8 cellular contexts compared by ENCODE assay signal in the genomic region with DNA sequence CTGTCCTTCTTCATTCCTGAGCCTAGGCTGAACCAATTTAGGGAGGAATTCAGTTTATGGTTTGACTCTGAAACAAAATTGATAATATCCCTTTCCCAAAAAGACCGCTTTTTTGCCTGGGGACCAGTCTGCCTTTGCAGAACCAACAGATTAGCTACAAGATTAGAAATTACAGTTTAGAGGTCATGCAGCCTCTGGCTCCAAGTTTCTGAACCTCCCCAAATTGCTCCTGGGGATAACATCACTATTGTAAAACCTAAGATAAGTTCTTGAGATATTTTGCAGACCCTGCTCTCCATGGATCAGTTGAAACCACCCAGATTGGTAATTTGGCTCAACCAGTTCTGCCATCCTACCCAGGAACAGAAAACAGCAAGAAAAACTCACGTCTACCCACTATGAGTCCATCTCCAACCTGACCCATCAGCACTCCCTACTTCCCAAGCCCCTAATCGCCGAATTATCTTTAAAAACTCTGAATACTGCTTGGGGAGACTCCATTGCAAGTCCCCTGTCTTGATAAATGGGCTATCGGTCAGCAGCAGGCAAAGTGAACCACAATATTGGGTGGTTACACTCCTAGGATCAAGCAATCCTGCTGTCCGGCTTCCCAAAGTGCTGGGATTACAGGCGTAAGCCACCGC. TPM values are rescaled to one million over a fixed set of nuclear protein-coding genes. Genes with fewer than 3 reads are reported as not detected.
DNase-seq lines count a peak whose midpoint lies in the region; ATAC-seq, FAIRE-seq and TF ChIP-seq lines count a peak whose summit lies in the region.

No MANE protein-coding gene starts in this region.

- TF ChIP-seq POLR2A in HepG2 (IDR thresholded peaks at IDR 0.05; ENCODE audit: insufficient read depth in 1 of 2, low read depth in 2 of 2, low read length in 2 of 2), result no peak
- TF ChIP-seq POLR2A in upper lobe of left lung (IDR thresholded peaks at IDR 0.05), result no peak

- peak overlapping the region; percentile 67 for H3K4me2 ChIP-seq in HepG2 (ENCODE audit: low read depth, low read length)

- H3K4me3 ChIP-seq in A673 (ENCODE audit: low read depth, low read length, poor library complexity, severe bottlenecking) (peak overlapping the region; percentile 67), astrocyte of the cerebellum (ENCODE audit: low read depth, low read length) (peak overlapping the region; percentile 67), HepG2 (replicated peaks in 1 of 3; ENCODE audit: insufficient read depth in 1 of 3, low read depth in 2 of 3, low read length in 3 of 3) (peak overlapping the region; percentile 9 to 48 (median 48); a peak in 5 of 6 replicates), upper lobe of left lung (peak overlapping the region; percentile 40 to 74 (median 65))

- intact Hi-C loops in A673 (cut with micrococcal nuclease; ENCODE audit: unreplicated experiment) (loop anchor here (5.0 kb wide), 1 partner anchor 158 kb away; no protein-coding TSS in a partner anchor), HepG2 (cut with micrococcal nuclease; ENCODE audit: unreplicated experiment) (no loop called here)

- H3K27ac ChIP-seq in A673 (ENCODE audit: low read depth, low read length, poor library complexity, severe bottlenecking) (peak overlapping the region; percentile 86), HepG2 (ENCODE audit: extremely low read length, insufficient read depth, low read length) (peak overlapping the region; percentile 89), upper lobe of left lung (peak overlapping the region; percentile 78 to 96 (median 84))

- H3K27me3 ChIP-seq in A673 (replicated peaks; ENCODE audit: insufficient read depth, low read depth, low read length, poor library complexity) (no peaks in the 10 kb centered on the region), HepG2 (ENCODE audit: control insufficient read depth in 1 of 2, insufficient read depth in 2 of 2, low read length in 2 of 2) (no peaks in the 10 kb centered on the region; a peak in 1 of 5 replicates), upper lobe of left lung (no peaks in the 10 kb centered on the region)

- FAIRE-seq in HepG2 (lab: Jason Lieb, UNC), result no peak

- POLR2A ChIA-PET in A673 (lab: Charles Lee; ENCODE audit: low non-redundant PET) (interaction anchor here (0.6 to 0.8 kb wide), 4 partner anchors 18 to 1306 kb away, joined by 3 to 9 read pairs (median 5); no protein-coding TSS in a partner anchor), HepG2 (lab: Yijun Ruan, JAX) (interaction anchor here (0.7 to 3.9 kb wide), 18 partner anchors 8 to 520 kb away, joined by 3 to 54 read pairs (median 5); partner anchors contain the start of genes ACADM and MSH4)

- in situ Hi-C loops in astrocyte of the cerebellum (cut with HindIII; ENCODE audit: low sequenced_read_pairs) (no loop called here), HepG2 (cut with HindIII; ENCODE audit: extremely low pct_ligation_motif_present, low pct_unique_long_range_greater_than_20kb) (loop anchor here (5.0 kb wide), 1 partner anchor 58 kb away; no protein-coding TSS in a partner anchor)

- 45% methylated on average over 8 of the region's 8 CpGs for WGBS in HepG2 (ENCODE audit: low lambda C conversion rate)
- WGBS in upper lobe of left lung, 2 donors, result 12 to 16% methylated on average over 8 of the region's 8 CpGs

- no peaks in the 10 kb centered on the region for H3K9me3 ChIP-seq in A673 (ENCODE audit: low read depth, low read length, poor library complexity, severe bottlenecking)
- no peaks in the 10 kb centered on the region for H3K9me3 ChIP-seq in HepG2 (ENCODE audit: low read length)
- no peaks in the 10 kb centered on the region for H3K9me3 ChIP-seq in upper lobe of left lung

- ATAC-seq in GM19328 (IDR thresholded peaks at IDR 0.05; ENCODE audit: unreplicated experiment), result peak; percentile 12
- ATAC-seq in HG03342 (IDR thresholded peaks at IDR 0.05; ENCODE audit: unreplicated experiment), result peak; percentile 10
- ATAC-seq in HepG2, result no peak
- ATAC-seq in upper lobe of left lung (ENCODE audit: low FRiP score in 2 of 2), result peak; percentile 21 to 60

- no peak for TF ChIP-seq RAD21 in HepG2 (CRISPR knock-in tag; IDR thresholded peaks at IDR 0.05)

- H3K36me3 ChIP-seq in A673 (ENCODE audit: insufficient read depth, low read length, poor library complexity, severe bottlenecking) (peaks cover 32% of the 10 kb centered on the region), HepG2 (replicated peaks in 1 of 2; ENCODE audit: control insufficient read depth in 1 of 2, insufficient read depth in 2 of 2, low read length in 2 of 2) (peaks cover under 1 to 12% of the 10 kb centered on the region in 2 experiments; a peak in 3 of 5 replicates), upper lobe of left lung (peaks cover 0 to 12% (median 5%) of the 10 kb centered on the region in 4 donors)

- peak overlapping the region; percentile 91 for H2AFZ ChIP-seq in HepG2 (ENCODE audit: low read length)

- H4K20me1 ChIP-seq in HepG2 (ENCODE audit: insufficient read depth, low read length), result peaks cover 35% of the 10 kb centered on the region

- CTCF ChIA-PET in A673 (lab: Charles Lee) (interaction anchor here (1.0 kb wide), 1 partner anchor 439 kb away, joined by 3 read pairs; no protein-coding TSS in a partner anchor), HepG2 (lab: Yijun Ruan, JAX; ENCODE audit: low intra/inter-chr PET ratio, low total read pairs) (no interaction called here)

- TF ChIP-seq EP300 in HepG2 (IDR thresholded peaks at IDR 0.05; ENCODE audit: low read depth in 2 of 2, low read length in 2 of 2) (no peak), HepG2 (CRISPR knock-in tag; IDR thresholded peaks at IDR 0.05; ENCODE audit: borderline replicate concordance) (no peak), upper lobe of left lung (IDR thresholded peaks at IDR 0.05) (no peak)

- peaks cover 47% of the 10 kb centered on the region for H3K79me2 ChIP-seq in HepG2 (ENCODE audit: insufficient read depth, low read length)

- H3K4me1 ChIP-seq in A673 (ENCODE audit: insufficient read depth, low read length, poor library complexity, severe bottlenecking), result peaks cover 9% of the 10 kb centered on the region
- H3K4me1 ChIP-seq in HepG2 (ENCODE audit: insufficient read depth, low read length), result peaks cover 27% of the 10 kb centered on the region
- H3K4me1 ChIP-seq in upper lobe of left lung, result peaks cover 22 to 48% (median 40%) of the 10 kb centered on the region in 4 donors

- TF ChIP-seq CTCF in A673 (conservative IDR thresholded peaks at IDR 0.05; ENCODE audit: low read depth, low read length), result no peak
- no peak for TF ChIP-seq CTCF in astrocyte of the cerebellum (IDR thresholded peaks at IDR 0.05; ENCODE audit: low read depth, low read length, missing control alignments)
- no peak for TF ChIP-seq CTCF in HepG2 (CRISPR knock-in tag; IDR thresholded peaks at IDR 0.05)
- no peak for TF ChIP-seq CTCF in upper lobe of left lung (IDR thresholded peaks at IDR 0.05)

- DNase-seq in A673 (ENCODE audit: low spot score) (no peak), astrocyte of the cerebellum (ENCODE audit: low read depth) (no peak), HepG2 (ENCODE audit: low spot score) (no peak), upper lobe of left lung (no peak), ureter (ENCODE audit: low spot score) (no peak), NCI-H2029 treated with DMSO at 0.1 percent for 48 hours (lab: John Stamatoyannopoulos, UW) (no peak)

- BruUV-seq in A673 (replicated peaks; lab: Mats Ljungman, UMichigan) (TSS peak; percentile 99), HepG2 (replicated peaks; lab: Mats Ljungman, UMichigan) (TSS peak; percentile 100)

- peak overlapping the region; percentile 95 for H3K9ac ChIP-seq in HepG2 (ENCODE audit: insufficient read depth, low read depth, low read length)

RNA-seq across cellular contexts. Expression of gene RABGGTB, which starts 0.6 kb away (rescaled TPM):
- total RNA-seq in A673 (2021) (140 and 171 TPM in 2 replicates), HepG2 (2016; rRNA removed; fragmentation: Illumina TruSeq; extraction: Trizol) (269 and 290 TPM in 2 replicates), upper lobe of left lung (10 to 100 TPM; 45.5 to 98.3 (median 60.6) TPM), ureter (87.5 TPM)
- 150 and 165 TPM in 2 replicates for total RNA-seq in HepG2 (2016; cell fraction: cytosol; rRNA removed; fragmentation: Illumina TruSeq; extraction: Trizol; ENCODE audit: low read depth)
- total RNA-seq in HepG2 (2016; cell fraction: insoluble cytoplasmic fraction; rRNA removed; fragmentation: Illumina TruSeq; extraction: Trizol), result 267 and 299 TPM in 2 replicates
- 228 and 296 TPM in 2 replicates for total RNA-seq in HepG2 (2016; cell fraction: membrane; rRNA removed; fragmentation: Illumina TruSeq; extraction: Trizol)
- 387 and 419 TPM in 2 replicates for total RNA-seq in HepG2 (2016; cell fraction: nucleus; rRNA removed; fragmentation: Illumina TruSeq; extraction: Trizol)
- 143 and 185 TPM in 2 replicates for polyA plus RNA-seq in HepG2 (2011; rRNA removed)
- 47.2 and 79.1 TPM in 2 replicates for polyA plus RNA-seq in HepG2 (2011; cell fraction: cytosol; rRNA removed)
- 159 and 212 TPM in 2 replicates for polyA plus RNA-seq in HepG2 (2011; cell fraction: nucleus; rRNA removed)
- polyA plus RNA-seq in HepG2 (2012), result 171 and 217 TPM in 2 replicates
- 48.5 and 55.9 TPM in 2 replicates for polyA plus RNA-seq in HepG2 (2016; cell fraction: cytosol; fragmentation: Illumina TruSeq; extraction: Trizol; ENCODE audit: low read depth)
- polyA plus RNA-seq in HepG2 (2016; cell fraction: insoluble cytoplasmic fraction; fragmentation: Illumina TruSeq; extraction: Trizol; ENCODE audit: low read depth), result 208 and 209 TPM in 2 replicates
- 93.0 and 107 TPM in 2 replicates for polyA plus RNA-seq in HepG2 (2016; cell fraction: membrane; fragmentation: Illumina TruSeq; extraction: Trizol; ENCODE audit: low read depth)
- polyA plus RNA-seq in HepG2 (2016; cell fraction: nucleus; fragmentation: Illumina TruSeq; extraction: Trizol; ENCODE audit: insufficient read depth, low read depth), result 517 and 535 TPM in 2 replicates
- polyA minus RNA-seq in HepG2 (2011; rRNA and poly(A)+ RNA removed; ENCODE audit: low replicate concordance), result 74.7 and 135 TPM in 2 replicates
- polyA minus RNA-seq in HepG2 (2011; cell fraction: cytosol; rRNA and poly(A)+ RNA removed), result 73.7 and 80.7 TPM in 2 replicates
- 495 and 549 TPM in 2 replicates for polyA minus RNA-seq in HepG2 (2011; cell fraction: nucleus; rRNA and poly(A)+ RNA removed)

RNA-seq across cellular contexts. Expression of gene MSH4, which starts 11.2 kb away (rescaled TPM):
- total RNA-seq in A673 (2021), result 0.59 and 1.0 TPM in 2 replicates
- total RNA-seq in HepG2 (2016; rRNA removed; fragmentation: Illumina TruSeq; extraction: Trizol), result 0.09 TPM in 1 of 2 replicates, not detected in the other
- 0.10 TPM in 1 of 2 replicates, not detected in the other for total RNA-seq in HepG2 (2016; cell fraction: cytosol; rRNA removed; fragmentation: Illumina TruSeq; extraction: Trizol; ENCODE audit: low read depth)
- total RNA-seq in HepG2 (2016; cell fraction: insoluble cytoplasmic fraction; rRNA removed; fragmentation: Illumina TruSeq; extraction: Trizol), result 0.13 TPM in 1 of 2 replicates, not detected in the other
- total RNA-seq in HepG2 (2016; cell fraction: membrane; rRNA removed; fragmentation: Illumina TruSeq; extraction: Trizol), result 0.07 TPM in 1 of 2 replicates, not detected in the other
- total RNA-seq in HepG2 (2016; cell fraction: nucleus; rRNA removed; fragmentation: Illumina TruSeq; extraction: Trizol), result 0.31 TPM in 2 replicates
- 0.01 TPM in 2 replicates for polyA plus RNA-seq in HepG2 (2011; rRNA removed)
- polyA plus RNA-seq in HepG2 (2011; cell fraction: cytosol; rRNA removed), result not detected in 2 replicates
- 0.16 and 0.18 TPM in 2 replicates for polyA plus RNA-seq in HepG2 (2011; cell fraction: nucleus; rRNA removed)
- 0.05 TPM in 1 of 2 replicates, not detected in the other for polyA plus RNA-seq in HepG2 (2012)
- polyA plus RNA-seq in HepG2 (2016; cell fraction: cytosol; fragmentation: Illumina TruSeq; extraction: Trizol; ENCODE audit: low read depth), result not detected in 2 replicates
- not detected in 2 replicates for polyA plus RNA-seq in HepG2 (2016; cell fraction: insoluble cytoplasmic fraction; fragmentation: Illumina TruSeq; extraction: Trizol; ENCODE audit: low read depth)
- not detected in 2 replicates for polyA plus RNA-seq in HepG2 (2016; cell fraction: membrane; fragmentation: Illumina TruSeq; extraction: Trizol; ENCODE audit: low read depth)
- 0.14 TPM in 1 of 2 replicates, not detected in the other for polyA plus RNA-seq in HepG2 (2016; cell fraction: nucleus; fragmentation: Illumina TruSeq; extraction: Trizol; ENCODE audit: insufficient read depth, low read depth)
- 0.23 and 0.38 TPM in 2 replicates for polyA minus RNA-seq in HepG2 (2011; rRNA and poly(A)+ RNA removed; ENCODE audit: low replicate concordance)
- polyA minus RNA-seq in HepG2 (2011; cell fraction: cytosol; rRNA and poly(A)+ RNA removed), result not detected in 2 replicates
- polyA minus RNA-seq in HepG2 (2011; cell fraction: nucleus; rRNA and poly(A)+ RNA removed), result 0.75 and 0.77 TPM in 2 replicates
- under 1 TPM in 3 of 6 donors, not detected in 3; 0.31 to 0.74 (median 0.46) TPM for total RNA-seq in upper lobe of left lung
- 0.55 TPM for total RNA-seq in ureter
